In genomic region chr22:25641650-25642049, GRCh38 we compare ENCODE assay signal across 20 cellular contexts.
DNase-seq lines count a peak whose midpoint lies in the region; ATAC-seq, FAIRE-seq and TF ChIP-seq lines count a peak whose summit lies in the region.
"Had no signal": no experiment of that assay in that cellular context is flagged by ENCODE, and none has a peak within 500 bp of the region (broad histone marks: within the 10 kb centered on the region; RNA-seq: fewer than 3 reads in every experiment).

No MANE protein-coding gene starts in this region.

- no peak overlapping the region for H3K14ac ChIP-seq in H9 (ENCODE audit: insufficient read depth, low read length)

- no peak overlapping the region for H3T11ph ChIP-seq in H9 (ENCODE audit: low read length)

- H4K20me1 ChIP-seq in H9 (ENCODE audit: control insufficient read depth, insufficient read depth, insufficient read length) = no peaks in the 10 kb centered on the region
- peaks cover 3% of the 10 kb centered on the region for H4K20me1 ChIP-seq in astrocyte (ENCODE audit: insufficient read depth, low read length)

- no peak overlapping the region for H3K4me3 ChIP-seq in astrocyte (ENCODE audit: insufficient read depth, low read depth, low read length)
- H3K4me3 ChIP-seq: A549, BLaER1, GM23248, Peyer's patch had no signal

- TF ChIP-seq CTCF in H9 (conservative IDR thresholded peaks at IDR 0.05) (no peak), astrocyte (IDR thresholded peaks at IDR 0.05; ENCODE audit: insufficient read depth, low read depth, low read length) (no peak), osteocyte (IDR thresholded peaks at IDR 0.05) (no peak), HFFc6 (IDR thresholded peaks at IDR 0.05) (no peak)

- H3K4me1 Mint-ChIP-seq in activated naive CD4-positive, alpha-beta T cell treated with anti-CD3 and anti-CD28 coated beads, Interleukin-2, amount 10 ng/mL, durations not matched to agents 7 days and 5 days = peaks cover 8% of the 10 kb centered on the region
- H3K4me1 Mint-ChIP-seq in H9 = peaks cover 23 to 29% of the 10 kb centered on the region in 2 experiments
- H3K4me1 Mint-ChIP-seq in astrocyte (ENCODE audit: low read depth, unreplicated experiment) = peaks cover 28% of the 10 kb centered on the region
- peaks cover 36% of the 10 kb centered on the region for H3K4me1 Mint-ChIP-seq in stimulated activated naive CD8-positive, alpha-beta T cell treated with anti-CD3 and anti-CD28 coated beads, Interleukin-15, amount 100 ng/mL, for 72 hours
- no peaks in the 10 kb centered on the region for H3K4me1 Mint-ChIP-seq in osteocyte (ENCODE audit: unreplicated experiment)
- no peaks in the 10 kb centered on the region for H3K4me1 Mint-ChIP-seq in HFFc6 (ENCODE audit: low read depth)
- H3K4me1 Mint-ChIP-seq: CD4-positive, alpha-beta memory T cell had no signal

- H3K56ac ChIP-seq in H9 (ENCODE audit: insufficient read length, low read depth, low read length) = no peak overlapping the region

- no peak overlapping the region for H2BK12ac ChIP-seq in H9 (ENCODE audit: insufficient read length, low read depth, low read length)

- FAIRE-seq in astrocyte (lab: Jason Lieb, UNC) = no peak
- FAIRE-seq: A549 had no signal

- no peaks in the 10 kb centered on the region; the same call in 1 of the 2 replicates for H3K4me1 ChIP-seq in H9 (ENCODE audit: insufficient read depth, low read length)
- H3K4me1 ChIP-seq in astrocyte (ENCODE audit: insufficient read depth, low read length) = peaks cover 13% of the 10 kb centered on the region
- H3K4me1 ChIP-seq: A549, Peyer's patch had no signal

- no peaks in the 10 kb centered on the region for H3K36me3 ChIP-seq in astrocyte (ENCODE audit: insufficient read depth, low read length)
- H3K36me3 ChIP-seq: Peyer's patch had no signal

- no peaks in the 10 kb centered on the region for H3K23me2 ChIP-seq in H9 (ENCODE audit: insufficient read length, low read depth, low read length, poor library complexity, severe bottlenecking)

- H3K36me3 Mint-ChIP-seq in activated naive CD4-positive, alpha-beta T cell treated with anti-CD3 and anti-CD28 coated beads, Interleukin-2, amount 10 ng/mL, durations not matched to agents 7 days and 5 days = peaks cover 53% of the 10 kb centered on the region
- peaks cover 4 to 22% of the 10 kb centered on the region in 2 donors for H3K36me3 Mint-ChIP-seq in activated naive CD4-positive, alpha-beta T cell treated with anti-CD3 and anti-CD28 coated beads, Interleukin-2, amount 50 U/mL, for 72 hours
- peaks cover 16 to 32% (median 19%) of the 10 kb centered on the region in 3 experiments for H3K36me3 Mint-ChIP-seq in H9 (ENCODE audit: insufficient read depth in 1 of 3, low read depth in 3 of 3)
- peaks cover 2% of the 10 kb centered on the region for H3K36me3 Mint-ChIP-seq in astrocyte (ENCODE audit: low read depth, unreplicated experiment)
- no peaks in the 10 kb centered on the region for H3K36me3 Mint-ChIP-seq in osteocyte (ENCODE audit: unreplicated experiment)
- H3K36me3 Mint-ChIP-seq in HFFc6 (ENCODE audit: low read depth) = no peaks in the 10 kb centered on the region

- no CpG with 5 or more reads among the region's 2 CpGs for WGBS in H9 (ENCODE audit: extremely low coverage, insufficient read length, low lambda C conversion rate)

- H3K9ac ChIP-seq in H9 (ENCODE audit: extremely low read depth, insufficient read length, low read length) = no peak overlapping the region
- no peak overlapping the region for H3K9ac ChIP-seq in astrocyte (ENCODE audit: low read length)
- H3K9ac ChIP-seq: BLaER1, GM23248 had no signal

- H2AK5ac ChIP-seq in H9 (ENCODE audit: insufficient read length, low read length) = peak overlapping the region; percentile 33

- no peak overlapping the region for H2BK5ac ChIP-seq in H9 (ENCODE audit: insufficient read length, low read length)

- H4K5ac ChIP-seq in H9 (ENCODE audit: insufficient read length, low read depth, low read length) = no peak overlapping the region

- H2AFZ ChIP-seq in H9 (ENCODE audit: low read length) = no peak overlapping the region
- no peak overlapping the region for H2AFZ ChIP-seq in astrocyte (ENCODE audit: low read depth, low read length)
- H2AFZ ChIP-seq: GM23248 had no signal

- H3K4me2 ChIP-seq in H9 (ENCODE audit: insufficient read depth, insufficient read length, low read length) = no peak overlapping the region
- no peak overlapping the region for H3K4me2 ChIP-seq in astrocyte (ENCODE audit: low read length)
- H3K4me2 ChIP-seq: A549, BLaER1 had no signal

- ATAC-seq in activated naive CD4-positive, alpha-beta T cell treated with anti-CD3 and anti-CD28 coated beads, Interleukin-2, amount 50 U/mL, for 72 hours = no peak
- peak; percentile 68 for ATAC-seq in stimulated activated naive CD8-positive, alpha-beta T cell treated with anti-CD3 and anti-CD28 coated beads, Interleukin-15, amount 100 ng/mL, for 72 hours
- ATAC-seq: A549, Right ventricle myocardium inferior had no signal

- H3K27me3 ChIP-seq in H9 (ENCODE audit: insufficient read depth, low read length) = no peaks in the 10 kb centered on the region
- H3K27me3 ChIP-seq in astrocyte (ENCODE audit: insufficient read depth, low read length) = no peaks in the 10 kb centered on the region
- H3K27me3 ChIP-seq: BLaER1, Peyer's patch had no signal

- peak overlapping the region; percentile 24 for H3K27ac Mint-ChIP-seq in activated naive CD4-positive, alpha-beta T cell treated with anti-CD3 and anti-CD28 coated beads, Interleukin-2, amount 10 ng/mL, durations not matched to agents 7 days and 5 days
- no peak overlapping the region for H3K27ac Mint-ChIP-seq in activated naive CD4-positive, alpha-beta T cell treated with anti-CD3 and anti-CD28 coated beads, Interleukin-2, amount 50 U/mL, for 72 hours
- peak overlapping the region in 2 of 3 experiments; percentile 2 to 5; a peak in 3 of 7 replicates for H3K27ac Mint-ChIP-seq in H9
- peak overlapping the region; percentile 1 for H3K27ac Mint-ChIP-seq in astrocyte (ENCODE audit: unreplicated experiment)
- peak overlapping the region in 1 of 2 donors; percentile 2 for H3K27ac Mint-ChIP-seq in stimulated activated naive CD8-positive, alpha-beta T cell treated with anti-CD3 and anti-CD28 coated beads, Interleukin-15, amount 100 ng/mL, for 72 hours
- H3K27ac Mint-ChIP-seq in osteocyte (ENCODE audit: unreplicated experiment) = no peak overlapping the region
- no peak overlapping the region for H3K27ac Mint-ChIP-seq in HFFc6
- H3K27ac Mint-ChIP-seq: CD4-positive, alpha-beta memory T cell had no signal

- no peak overlapping the region for H4K8ac ChIP-seq in H9 (replicated peaks; ENCODE audit: insufficient read length, low read depth, low read length)

- H3K23ac ChIP-seq in H9 (ENCODE audit: insufficient read length, low read depth, low read length) = no peak overlapping the region

- H3K4me3 Mint-ChIP-seq in activated naive CD4-positive, alpha-beta T cell treated with anti-CD3 and anti-CD28 coated beads, Interleukin-2, amount 10 ng/mL, durations not matched to agents 7 days and 5 days = no peak overlapping the region
- H3K4me3 Mint-ChIP-seq in H9 (no peak overlapping the region), astrocyte (ENCODE audit: unreplicated experiment) (no peak overlapping the region), osteocyte (ENCODE audit: unreplicated experiment) (no peak overlapping the region), HFFc6 (no peak overlapping the region)
- no peak overlapping the region for H3K4me3 Mint-ChIP-seq in stimulated activated naive CD8-positive, alpha-beta T cell treated with anti-CD3 and anti-CD28 coated beads, Interleukin-15, amount 100 ng/mL, for 72 hours

- H3K79me1 ChIP-seq in H9 (ENCODE audit: insufficient read depth, low read depth, low read length, poor library complexity, severe bottlenecking) = no peaks in the 10 kb centered on the region

- H3K27ac ChIP-seq in H9 (ENCODE audit: insufficient read length, low read depth, low read length) (no peak overlapping the region), astrocyte (ENCODE audit: low read depth, low read length) (no peak overlapping the region)
- H3K27ac ChIP-seq: A549, BLaER1, GM23248, Peyer's patch had no signal

- H3K79me2 ChIP-seq in H9 (ENCODE audit: insufficient read depth, low read length) (no peaks in the 10 kb centered on the region), astrocyte (ENCODE audit: insufficient read depth, low read length) (no peaks in the 10 kb centered on the region)

- no peak overlapping the region for H2BK15ac ChIP-seq in H9 (ENCODE audit: low read depth, low read length)

- H3K9me3 ChIP-seq in H9 (ENCODE audit: control insufficient read depth, low read depth, low read length) (no peaks in the 10 kb centered on the region), astrocyte (ENCODE audit: insufficient read depth, low read depth, low read length) (no peaks in the 10 kb centered on the region)
- H3K9me3 ChIP-seq: A549, Peyer's patch had no signal

- H3K4ac ChIP-seq in H9 (ENCODE audit: low read depth, low read length) = no peak overlapping the region

- CTCF ChIA-PET in activated naive CD4-positive, alpha-beta T cell treated with anti-CD3 and anti-CD28 coated beads, Interleukin-2, amount 10 ng/mL, durations not matched to agents 7 days and 5 days (lab: Charles Lee) = no interaction called here

- no peaks in the 10 kb centered on the region for H3K27me3 Mint-ChIP-seq in activated naive CD4-positive, alpha-beta T cell treated with anti-CD3 and anti-CD28 coated beads, Interleukin-2, amount 10 ng/mL, durations not matched to agents 7 days and 5 days
- no peaks in the 10 kb centered on the region for H3K27me3 Mint-ChIP-seq in H9 (ENCODE audit: low read depth)
- H3K27me3 Mint-ChIP-seq in astrocyte (ENCODE audit: low read depth, unreplicated experiment) = no peaks in the 10 kb centered on the region
- H3K27me3 Mint-ChIP-seq in stimulated activated naive CD8-positive, alpha-beta T cell treated with anti-CD3 and anti-CD28 coated beads, Interleukin-15, amount 100 ng/mL, for 72 hours = no peaks in the 10 kb centered on the region
- peaks cover 8% of the 10 kb centered on the region for H3K27me3 Mint-ChIP-seq in osteocyte (ENCODE audit: unreplicated experiment)
- H3K27me3 Mint-ChIP-seq in HFFc6 (ENCODE audit: insufficient read depth) = no peaks in the 10 kb centered on the region; the same call in 1 of the 2 replicates

- H3K18ac ChIP-seq in H9 (ENCODE audit: insufficient read length, low read depth, low read length) = no peak overlapping the region

- no peak overlapping the region for H2BK120ac ChIP-seq in H9 (ENCODE audit: low read depth, low read length, poor library complexity, severe bottlenecking)

- no peak for DNase-seq in activated naive CD4-positive, alpha-beta T cell treated with anti-CD3 and anti-CD28 coated beads, Interleukin-2, amount 10 ng/mL, durations not matched to agents 7 days and 5 days
- DNase-seq in activated naive CD4-positive, alpha-beta T cell treated with anti-CD3 and anti-CD28 coated beads, Interleukin-2, amount 50 U/mL, for 72 hours (ENCODE audit: low spot score in 2 of 2) = no peak
- DNase-seq in H9 (no peak), astrocyte (ENCODE audit: low read depth) (no peak), osteocyte (ENCODE audit: extremely low spot score, unreplicated experiment) (no peak), HFFc6 (no peak)
- no peak for DNase-seq in stimulated activated naive CD8-positive, alpha-beta T cell treated with anti-CD3 and anti-CD28 coated beads, Interleukin-15, amount 100 ng/mL, for 72 hours
- DNase-seq: CD4-positive, alpha-beta memory T cell; DMS153; GDM1; GM23248; NCI-H1092 treated with DMSO at 0.1 percent for 48 hours; NCI-H146; NCI-H2029 treated with DMSO at 0.1 percent for 48 hours; NCI-H2171; NCI-H526; Peyer's patch had no signal

- no peak overlapping the region for H2BK20ac ChIP-seq in H9 (ENCODE audit: low read depth, low read length, poor library complexity, severe bottlenecking)

- H3K9me3 Mint-ChIP-seq in activated naive CD4-positive, alpha-beta T cell treated with anti-CD3 and anti-CD28 coated beads, Interleukin-2, amount 10 ng/mL, durations not matched to agents 7 days and 5 days = no peaks in the 10 kb centered on the region
- H3K9me3 Mint-ChIP-seq in activated naive CD4-positive, alpha-beta T cell treated with anti-CD3 and anti-CD28 coated beads, Interleukin-2, amount 50 U/mL, for 72 hours = peaks cover 0 to 6% of the 10 kb centered on the region in 2 donors
- H3K9me3 Mint-ChIP-seq in H9 (peaks cover 0 to 11% of the 10 kb centered on the region in 2 experiments; a peak in 3 of 5 replicates), astrocyte (ENCODE audit: unreplicated experiment) (peaks cover 1% of the 10 kb centered on the region), osteocyte (ENCODE audit: unreplicated experiment) (no peaks in the 10 kb centered on the region), HFFc6 (peaks cover 43% of the 10 kb centered on the region)
- H3K9me3 Mint-ChIP-seq in stimulated activated naive CD8-positive, alpha-beta T cell treated with anti-CD3 and anti-CD28 coated beads, Interleukin-15, amount 100 ng/mL, for 72 hours = peaks cover 8 to 11% of the 10 kb centered on the region in 2 donors

- no peak overlapping the region for H4K91ac ChIP-seq in H9 (ENCODE audit: insufficient read length, low read depth, low read length)

Comparison
In these comparisons a context has a peak if more than half of its experiments do, and no peak if none do; other contexts are left out.
1. H3K27ac Mint-ChIP-seq: peak in activated naive CD4-positive, alpha-beta T cell treated with anti-CD3 and anti-CD28 coated beads, Interleukin-2, amount 10 ng/mL, durations not matched to agents 7 days and 5 days (single experiment), H9 (2 of 3) and astrocyte (single experiment); none in activated naive CD4-positive, alpha-beta T cell treated with anti-CD3 and anti-CD28 coated beads, Interleukin-2, amount 50 U/mL, for 72 hours (0 of 2), osteocyte (single experiment) and HFFc6 (single experiment).